In the genomic region with DNA sequence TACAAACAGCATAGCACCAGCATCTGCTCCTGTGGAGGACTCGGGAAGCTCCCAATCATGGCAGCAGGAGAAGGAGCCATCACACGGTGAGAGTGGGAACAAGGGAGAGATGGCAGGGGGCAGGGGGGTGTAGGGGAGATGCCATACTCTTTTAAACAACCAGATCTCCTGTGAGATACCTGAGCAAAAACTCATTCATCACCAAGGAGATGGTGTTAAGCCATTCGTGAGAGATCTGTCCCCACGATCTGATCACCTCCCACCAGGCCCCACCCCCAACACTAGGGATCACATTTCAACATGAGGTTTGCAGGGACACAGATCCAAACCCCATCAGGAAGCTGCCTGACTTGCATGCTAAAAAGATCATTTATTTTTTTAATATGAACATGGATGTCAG, we compare ENCODE assay signal across 36 cellular contexts.
"Had no signal": no experiment of that assay in that cellular context is flagged by ENCODE, and none has a peak within 500 bp of the region (broad histone marks: within the 10 kb centered on the region; RNA-seq: fewer than 3 reads in every experiment).

No MANE protein-coding gene starts in this region.

- H3K4me1 ChIP-seq: ascending aorta had no signal

- H3K4me1 Mint-ChIP-seq: activated B cell treated with CpG ODN at 0.5 μM for 24 hours; activated naive CD8-positive, alpha-beta T cell treated with anti-CD3 and anti-CD28 coated beads for 36 hours; central memory CD8-positive, alpha-beta T cell had no signal

- H3K36me3 ChIP-seq: ascending aorta, cardiac muscle cell had no signal

- H3K27ac ChIP-seq: ascending aorta, cardiac muscle cell, PC-9, RWPE1, VCaP had no signal

- H3K9me3 ChIP-seq: ascending aorta had no signal

- H3K36me3 Mint-ChIP-seq: activated CD4-positive, alpha-beta memory T cell treated with anti-CD3 and anti-CD28 coated beads for 36 hours; activated naive CD8-positive, alpha-beta T cell treated with anti-CD3 and anti-CD28 coated beads for 36 hours had no signal

- DNase-seq: activated B cell treated with CpG ODN at 0.5 μM for 24 hours; activated CD4-positive, alpha-beta memory T cell treated with anti-CD3 and anti-CD28 coated beads for 36 hours; activated CD4-positive, alpha-beta T cell treated with anti-CD3 and anti-CD28 coated beads for 4 hours; activated CD4-positive, alpha-beta T cell treated with anti-CD3 and anti-CD28 coated beads, Interleukin-2, amount 50 U/mL, for 1 hour; activated CD4-positive, CD25-positive, alpha-beta regulatory T cell treated with anti-CD3 and anti-CD28 coated beads, Interleukin-2, amount 50 U/mL, for 72 hours; activated CD8-positive, alpha-beta memory T cell treated with anti-CD3 and anti-CD28 coated beads, Interleukin-2, amount 50 U/mL, for 4 hours; activated gamma-delta T cell treated with Interleukin-2 at 50 U/mL for 16 hours; activated naive CD4-positive, alpha-beta T cell treated with anti-CD3 and anti-CD28 coated beads, Interleukin-2, amount 50 U/mL, for 16 hours; activated naive CD8-positive, alpha-beta T cell treated with anti-CD3 and anti-CD28 coated beads for 36 hours; activated T-cell treated with anti-CD3 and anti-CD28 coated beads for 4 hours; activated T-cell treated with anti-CD3 and anti-CD28 coated beads, Interleukin-2, amount 50 U/mL, for 4 hours; amygdala; IMR-90; NCI-H1092 treated with DMSO at 0.1 percent for 48 hours; NCI-H1417; NCI-H146; NCI-H187; NCI-H2081 treated with DMSO at 0.1 percent for 48 hours; NCI-H2171; NCI-H524; NCI-H82; NK-92 treated with Interleukin-12 subunit alpha and Interleukin-12 subunit beta, amount 100 ng/mL, for 24 hours; PC-9; SIG-M5; SW 1271; T-helper 1 cell; T-helper 2 cell; T-helper 9 cell had no signal

- H3K4me3 ChIP-seq: ascending aorta, cardiac muscle cell, K562, PC-9 had no signal

- ATAC-seq: activated T-cell treated with anti-CD3 and anti-CD28 coated beads, Interleukin-2, amount 50 U/mL, for 4 hours; K562; Right ventricle myocardium inferior had no signal

- H3K27ac Mint-ChIP-seq: activated B cell treated with CpG ODN at 0.5 μM for 24 hours; activated CD4-positive, alpha-beta memory T cell treated with anti-CD3 and anti-CD28 coated beads for 36 hours; activated naive CD8-positive, alpha-beta T cell treated with anti-CD3 and anti-CD28 coated beads for 36 hours; activated T-helper 1 cell treated with anti-CD3 and anti-CD28 coated beads, Interleukin-12 subunit alpha, Interleukin-12 subunit beta, Interleukin-2, Interleukin-4 antibody, amounts not matched to agents 30 ng/mL and 10 ng/mL and 1 ng/mL, durations not matched to agents 14 hours and 24 hours and 36 hours had no signal

- H3K27me3 Mint-ChIP-seq: activated B cell treated with CpG ODN at 0.5 μM for 24 hours; activated CD4-positive, alpha-beta memory T cell treated with anti-CD3 and anti-CD28 coated beads for 36 hours; activated naive CD8-positive, alpha-beta T cell treated with anti-CD3 and anti-CD28 coated beads for 36 hours had no signal

- H3K4me3 Mint-ChIP-seq: activated B cell treated with CpG ODN at 0.5 μM for 24 hours; activated CD4-positive, alpha-beta memory T cell treated with anti-CD3 and anti-CD28 coated beads for 36 hours; activated naive CD8-positive, alpha-beta T cell treated with anti-CD3 and anti-CD28 coated beads for 36 hours; activated T-cell treated with anti-CD3 and anti-CD28 coated beads, Interleukin-2, amount 50 U/mL, for 4 hours; activated T-helper 1 cell treated with anti-CD3 and anti-CD28 coated beads, Interleukin-12 subunit alpha, Interleukin-12 subunit beta, Interleukin-2, Interleukin-4 antibody, amounts not matched to agents 30 ng/mL and 10 ng/mL and 1 ng/mL, durations not matched to agents 14 hours and 24 hours and 36 hours; central memory CD8-positive, alpha-beta T cell had no signal

- H3K27me3 ChIP-seq: ascending aorta, cardiac muscle cell had no signal
